8 cellular contexts compared by ENCODE assay signal in genomic region chr2:172095905-172096660, GRCh38. TPM values are rescaled to one million over a fixed set of nuclear protein-coding genes. Genes with fewer than 3 reads are reported as not detected.
A peak's percentile ranks its signal among the peaks of the same experiment; 100 is the strongest.
DNase-seq lines count a peak whose midpoint lies in the region; ATAC-seq, FAIRE-seq and TF ChIP-seq lines count a peak whose summit lies in the region.

No MANE protein-coding gene starts in this region.

- peak overlapping the region; percentile 81 to 88 (median 86) for H3K4me3 Mint-ChIP-seq in naive thymus-derived CD4-positive, alpha-beta T cell

- H3K4me1 Mint-ChIP-seq in naive thymus-derived CD4-positive, alpha-beta T cell, result peaks cover 17 to 54% (median 41%) of the 10 kb centered on the region in 7 donors

- peak overlapping the region; percentile 79 for H3K4me2 ChIP-seq in KMS-11

- DNase-seq in D721Med (ENCODE audit: insufficient read length, low spot score) (peak; percentile 18), astrocyte of the hippocampus (ENCODE audit: low read depth, low spot score) (peak; percentile 43), NCI-H1417 (lab: John Stamatoyannopoulos, UW) (no peak), H54 (ENCODE audit: insufficient read length, low spot score) (no peak)
- DNase-seq in naive thymus-derived CD4-positive, alpha-beta T cell, result peak in 2 of 9 donors; percentile 15 to 26

- H3K36me3 ChIP-seq in KMS-11 (ENCODE audit: insufficient read depth), result no peaks in the 10 kb centered on the region
- no peaks in the 10 kb centered on the region for H3K36me3 ChIP-seq in naive thymus-derived CD4-positive, alpha-beta T cell (ENCODE audit: control insufficient read depth in 2 of 3, insufficient read depth in 3 of 3, low read length in 3 of 3)

- no peak overlapping the region for H3K27ac ChIP-seq in KMS-11
- no peak overlapping the region for H3K27ac ChIP-seq in naive thymus-derived CD4-positive, alpha-beta T cell (ENCODE audit: low read depth, low read length)

- H3K9ac ChIP-seq in KMS-11, result no peak overlapping the region

- H3K27me3 Mint-ChIP-seq in naive thymus-derived CD4-positive, alpha-beta T cell, result peaks cover 61 to 85% (median 72%) of the 10 kb centered on the region in 5 donors

- peak overlapping the region; percentile 95; the same call in 1 of the 2 replicates for H2AFZ ChIP-seq in KMS-11 (ENCODE audit: low read depth)

- peaks cover 96% of the 10 kb centered on the region for H3K27me3 ChIP-seq in KMS-11 (ENCODE audit: insufficient read depth, low read depth)
- H3K27me3 ChIP-seq in naive thymus-derived CD4-positive, alpha-beta T cell (ENCODE audit: control insufficient read depth in 2 of 2, insufficient read depth in 2 of 2, low read length in 2 of 2), result peaks cover 55 to 92% of the 10 kb centered on the region in 2 donors

- peaks cover 0 to 9% (median 4%) of the 10 kb centered on the region in 5 donors for H3K36me3 Mint-ChIP-seq in naive thymus-derived CD4-positive, alpha-beta T cell

- H4K20me1 ChIP-seq in KMS-11 (ENCODE audit: insufficient read depth), result no peaks in the 10 kb centered on the region

- H3K4me1 ChIP-seq in KMS-11 (ENCODE audit: low read depth, poor library complexity, severe bottlenecking), result peaks cover 39% of the 10 kb centered on the region
- peaks cover 35 to 59% of the 10 kb centered on the region in 2 donors for H3K4me1 ChIP-seq in naive thymus-derived CD4-positive, alpha-beta T cell (ENCODE audit: control insufficient read depth in 2 of 2, insufficient read depth in 2 of 2, low read length in 2 of 2)

- intact Hi-C loops in naive thymus-derived CD4-positive, alpha-beta T cell (cut with micrococcal nuclease), result loop anchor here (1.0 to 5.0 kb wide), 2 partner anchors 10 to 1274 kb away; no protein-coding TSS in a partner anchor

- TF ChIP-seq CTCF in D721Med (IDR thresholded peaks at IDR 0.05; ENCODE audit: insufficient read depth, missing control alignments) (peak; percentile 39), KMS-11 (conservative IDR thresholded peaks at IDR 0.05; ENCODE audit: low read depth, low read length) (no peak)

- H3K9me3 Mint-ChIP-seq in naive thymus-derived CD4-positive, alpha-beta T cell, result peaks cover 0 to 21% (median 2%) of the 10 kb centered on the region in 11 donors

- peaks cover 0 to 3% (median 0%) of the 10 kb centered on the region in 3 experiments for H3K9me3 ChIP-seq in naive thymus-derived CD4-positive, alpha-beta T cell (ENCODE audit: control insufficient read depth in 2 of 3, low read length in 3 of 3)

- FAIRE-seq in D721Med (lab: Jason Lieb, UNC) (no peak), H54 (lab: Jason Lieb, UNC) (no peak)

- peak overlapping the region in 6 of 9 donors; percentile 40 to 89 (median 77) for H3K27ac Mint-ChIP-seq in naive thymus-derived CD4-positive, alpha-beta T cell

- TF ChIP-seq POLR2A in H54 (IDR thresholded peaks at IDR 0.05; ENCODE audit: low read depth, low read length), result no peak; the same call in 1 of the 2 replicates

- H3K4me3 ChIP-seq in KMS-11 (IDR thresholded peaks at IDR 0.05; ENCODE audit: insufficient read depth, low read depth, low read length), result peak overlapping the region; percentile 74
- H3K4me3 ChIP-seq in naive thymus-derived CD4-positive, alpha-beta T cell (ENCODE audit: low read length), result peak overlapping the region; percentile 27

- H3K79me2 ChIP-seq in KMS-11 (ENCODE audit: insufficient read depth, low read depth), result no peaks in the 10 kb centered on the region

- no peak for ATAC-seq in naive thymus-derived CD4-positive, alpha-beta T cell
- ATAC-seq in HG03175 (IDR thresholded peaks at IDR 0.05; ENCODE audit: unreplicated experiment) (no peak), HG02642 (IDR thresholded peaks at IDR 0.05; ENCODE audit: poor library complexity, unreplicated experiment) (no peak)

- POLR2A ChIA-PET in naive thymus-derived CD4-positive, alpha-beta T cell (lab: Charles Lee), result interaction anchor here (0.9 to 2.6 kb wide), 3 partner anchors 9 to 16 kb away, joined by 3 to 10 read pairs (median 3); no protein-coding TSS in a partner anchor

- CTCF ChIA-PET in naive thymus-derived CD4-positive, alpha-beta T cell (lab: Charles Lee), result interaction anchor here (0.9 to 2.0 kb wide), 3 partner anchors 14 to 618 kb away, joined by 3 to 7 read pairs (median 3); no protein-coding TSS in a partner anchor

RNA-seq across cellular contexts. Expression of gene DLX2, which starts 6.6 kb away (rescaled TPM):
- under 1 TPM in 2 of 5 experiments, not detected in 3; 0.16 to 0.34 TPM for total RNA-seq in naive thymus-derived CD4-positive, alpha-beta T cell
- not detected for polyA plus RNA-seq in naive thymus-derived CD4-positive, alpha-beta T cell

RNA-seq across cellular contexts. Expression of gene DLX1, which starts 10.8 kb away (rescaled TPM):
- total RNA-seq in naive thymus-derived CD4-positive, alpha-beta T cell, result not detected
- not detected for polyA plus RNA-seq in naive thymus-derived CD4-positive, alpha-beta T cell

Comparison
In these comparisons a context has a peak if more than half of its experiments do, and no peak if none do; other contexts are left out.
1. DNase-seq: peak in D721Med (single experiment) and astrocyte of the hippocampus (single experiment); none in NCI-H1417 (0 of 3) and H54 (single experiment).